In the genomic region with DNA sequence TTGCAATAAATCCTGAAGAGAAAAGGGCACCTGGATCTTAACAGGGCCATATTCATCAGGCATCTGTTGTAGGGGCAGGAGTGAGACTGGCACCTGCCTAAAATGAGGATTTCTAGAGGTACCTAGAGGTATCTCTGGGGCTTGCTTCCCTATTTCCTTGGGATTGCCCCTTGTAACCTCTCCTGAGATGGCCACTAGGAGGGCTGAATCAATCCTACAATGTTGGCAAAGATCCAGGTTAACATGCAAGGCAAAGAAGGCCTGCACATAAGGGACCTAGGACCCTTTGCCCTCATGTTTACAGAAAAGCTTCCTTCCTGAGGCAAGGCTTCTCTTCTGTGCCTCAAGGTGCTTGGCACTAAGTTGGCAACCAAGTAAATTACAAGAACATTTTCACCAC, we compare ENCODE assay signal across 25 cellular contexts. TPM values are rescaled to one million over a fixed set of nuclear protein-coding genes. Genes with fewer than 3 reads are reported as not detected.
"Had no signal": no experiment of that assay in that cellular context is flagged by ENCODE, and none has a peak within 500 bp of the region (broad histone marks: within the 10 kb centered on the region; RNA-seq: fewer than 3 reads in every experiment).

No MANE protein-coding gene starts in this region.

- ATAC-seq: activated CD8-positive, alpha-beta T cell treated with anti-CD3 and anti-CD28 coated beads for 36 hours; activated T-helper 17 cell treated with anti-CD3 and anti-CD28 coated beads, Interleukin-2, amount 50 U/mL, for 72 hours; gastroesophageal sphincter; stimulated activated memory B cell treated with anti-CD40 and anti-IgM and Interleukin-4, amounts not matched to agents 10 μg/mL and 1 μg/mL and 100 μg/mL, for 72 hours had no signal

- H3K4me3 Mint-ChIP-seq: activated CD4-positive, alpha-beta T cell treated with anti-CD3 and anti-CD28 coated beads, Interleukin-2, amount 10 ng/mL, durations not matched to agents 24 days and 14 days; activated CD8-positive, alpha-beta T cell treated with anti-CD3 and anti-CD28 coated beads for 36 hours; activated naive CD8-positive, alpha-beta T cell treated with anti-CD3 and anti-CD28 coated beads, Interleukin-2, amount 10 ng/mL, durations not matched to agents 7 days and 5 days; activated T-helper 17 cell treated with anti-CD3 and anti-CD28 coated beads, Interleukin-2, amount 50 U/mL, for 72 hours; naive thymus-derived CD4-positive, alpha-beta T cell; neural progenitor cell; stimulated activated memory B cell treated with anti-CD40 and anti-IgM and Interleukin-4, amounts not matched to agents 10 μg/mL and 1 μg/mL and 100 μg/mL, for 72 hours; T-helper 1 cell treated with Interleukin-12 subunit alpha and Interleukin-12 subunit beta and Interleukin-4 antibody, amounts not matched to agents 30 μg/mL and 1 μg/mL, for 36 hours had no signal

- H3K36me3 ChIP-seq: gastroesophageal sphincter, heart right ventricle, neural progenitor cell, ovary, right lobe of liver, thoracic aorta had no signal

- H3K27me3 ChIP-seq: gastroesophageal sphincter, heart right ventricle, neural progenitor cell, ovary, right lobe of liver had no signal

- H3K36me3 Mint-ChIP-seq: neural progenitor cell; stimulated activated memory B cell treated with anti-CD40 and anti-IgM and Interleukin-4, amounts not matched to agents 10 μg/mL and 1 μg/mL and 100 μg/mL, for 72 hours had no signal

- H3K4me1 ChIP-seq: gastroesophageal sphincter, neural progenitor cell, right lobe of liver had no signal

- H3K4me1 Mint-ChIP-seq: activated CD4-positive, alpha-beta T cell treated with anti-CD3 and anti-CD28 coated beads, Interleukin-2, amount 10 ng/mL, durations not matched to agents 24 days and 14 days; activated naive CD8-positive, alpha-beta T cell treated with anti-CD3 and anti-CD28 coated beads, Interleukin-2, amount 10 ng/mL, durations not matched to agents 7 days and 5 days; activated T-helper 17 cell treated with anti-CD3 and anti-CD28 coated beads, Interleukin-2, amount 50 U/mL, for 72 hours; naive thymus-derived CD4-positive, alpha-beta T cell; stimulated activated memory B cell treated with anti-CD40 and anti-IgM and Interleukin-4, amounts not matched to agents 10 μg/mL and 1 μg/mL and 100 μg/mL, for 72 hours had no signal

- H3K9me3 ChIP-seq: ovary, right lobe of liver had no signal

- DNase-seq: activated CD4-positive, alpha-beta T cell treated with anti-CD3 and anti-CD28 coated beads, Interleukin-2, amount 10 ng/mL, durations not matched to agents 24 days and 14 days; activated CD8-positive, alpha-beta T cell treated with anti-CD3 and anti-CD28 coated beads for 36 hours; activated naive CD4-positive, alpha-beta T cell; activated naive CD8-positive, alpha-beta T cell treated with anti-CD3 and anti-CD28 coated beads, Interleukin-2, amount 10 ng/mL, durations not matched to agents 7 days and 5 days; activated T-cell treated with anti-CD3 and anti-CD28 coated beads, Interleukin-2, amount 50 U/mL, for 1 hour; amygdala; central memory CD4-positive, alpha-beta T cell; heart right ventricle; mesendoderm; naive thymus-derived CD4-positive, alpha-beta T cell; ovary; right lobe of liver; small intestine; stimulated activated CD4-positive, alpha-beta T cell treated with anti-CD3 and anti-CD28 coated beads, Interleukin-4, amount 100 ng/mL, for 24 hours had no signal

- H3K27me3 Mint-ChIP-seq: activated CD8-positive, alpha-beta T cell treated with anti-CD3 and anti-CD28 coated beads for 36 hours; stimulated activated memory B cell treated with anti-CD40 and anti-IgM and Interleukin-4, amounts not matched to agents 10 μg/mL and 1 μg/mL and 100 μg/mL, for 72 hours had no signal

- H3K9ac ChIP-seq: neural progenitor cell had no signal

- H3K27ac Mint-ChIP-seq: activated CD4-positive, alpha-beta T cell treated with anti-CD3 and anti-CD28 coated beads, Interleukin-2, amount 10 ng/mL, durations not matched to agents 24 days and 14 days; activated CD8-positive, alpha-beta T cell treated with anti-CD3 and anti-CD28 coated beads for 36 hours; activated naive CD8-positive, alpha-beta T cell treated with anti-CD3 and anti-CD28 coated beads, Interleukin-2, amount 10 ng/mL, durations not matched to agents 7 days and 5 days; activated T-helper 17 cell treated with anti-CD3 and anti-CD28 coated beads, Interleukin-2, amount 50 U/mL, for 72 hours; naive thymus-derived CD4-positive, alpha-beta T cell; neural progenitor cell; stimulated activated memory B cell treated with anti-CD40 and anti-IgM and Interleukin-4, amounts not matched to agents 10 μg/mL and 1 μg/mL and 100 μg/mL, for 72 hours; T-helper 1 cell treated with Interleukin-12 subunit alpha and Interleukin-12 subunit beta and Interleukin-4 antibody, amounts not matched to agents 30 μg/mL and 1 μg/mL, for 36 hours had no signal

- H3K9me3 Mint-ChIP-seq: activated CD4-positive, alpha-beta T cell treated with anti-CD3 and anti-CD28 coated beads, Interleukin-2, amount 10 ng/mL, durations not matched to agents 24 days and 14 days; activated T-helper 17 cell treated with anti-CD3 and anti-CD28 coated beads, Interleukin-2, amount 50 U/mL, for 72 hours had no signal

- H3K27ac ChIP-seq: gastroesophageal sphincter, neural progenitor cell, ovary, thoracic aorta had no signal

- H3K4me3 ChIP-seq: gastroesophageal sphincter, heart right ventricle, neural progenitor cell, ovary, right lobe of liver, thoracic aorta had no signal

RNA-seq across cellular contexts. Expression of a gene that starts 25.8 kb away (rescaled TPM):
- total RNA-seq: activated CD4-positive, alpha-beta T cell treated with anti-CD3 and anti-CD28 coated beads, Interleukin-2, amount 10 ng/mL, durations not matched to agents 24 days and 14 days; activated CD8-positive, alpha-beta T cell treated with anti-CD3 and anti-CD28 coated beads for 36 hours; activated naive CD8-positive, alpha-beta T cell treated with anti-CD3 and anti-CD28 coated beads, Interleukin-2, amount 10 ng/mL, durations not matched to agents 7 days and 5 days; activated T-helper 17 cell treated with anti-CD3 and anti-CD28 coated beads, Interleukin-2, amount 50 U/mL, for 72 hours; urinary bladder had no signal
- polyA plus RNA-seq: naive thymus-derived CD4-positive, alpha-beta T cell had no signal

RNA-seq across cellular contexts. Expression of a gene that starts 46.1 kb away (rescaled TPM):
- total RNA-seq: activated CD4-positive, alpha-beta T cell treated with anti-CD3 and anti-CD28 coated beads, Interleukin-2, amount 10 ng/mL, durations not matched to agents 24 days and 14 days; activated CD8-positive, alpha-beta T cell treated with anti-CD3 and anti-CD28 coated beads for 36 hours; activated naive CD8-positive, alpha-beta T cell treated with anti-CD3 and anti-CD28 coated beads, Interleukin-2, amount 10 ng/mL, durations not matched to agents 7 days and 5 days; activated T-helper 17 cell treated with anti-CD3 and anti-CD28 coated beads, Interleukin-2, amount 50 U/mL, for 72 hours; gastroesophageal sphincter; heart right ventricle; naive thymus-derived CD4-positive, alpha-beta T cell; ovary; right lobe of liver; thoracic aorta had no signal
- polyA plus RNA-seq: esophagus; liver; naive thymus-derived CD4-positive, alpha-beta T cell; ovary had no signal

RNA-seq across cellular contexts. Expression of a gene that starts 53.2 kb away (rescaled TPM):
- total RNA-seq: activated CD4-positive, alpha-beta T cell treated with anti-CD3 and anti-CD28 coated beads, Interleukin-2, amount 10 ng/mL, durations not matched to agents 24 days and 14 days; activated CD8-positive, alpha-beta T cell treated with anti-CD3 and anti-CD28 coated beads for 36 hours; activated naive CD8-positive, alpha-beta T cell treated with anti-CD3 and anti-CD28 coated beads, Interleukin-2, amount 10 ng/mL, durations not matched to agents 7 days and 5 days; activated T-helper 17 cell treated with anti-CD3 and anti-CD28 coated beads, Interleukin-2, amount 50 U/mL, for 72 hours; kidney epithelial cell; mucosa of gallbladder had no signal
- polyA plus RNA-seq: naive thymus-derived CD4-positive, alpha-beta T cell had no signal
